2 cellular contexts compared by ENCODE assay signal in the genomic region with DNA sequence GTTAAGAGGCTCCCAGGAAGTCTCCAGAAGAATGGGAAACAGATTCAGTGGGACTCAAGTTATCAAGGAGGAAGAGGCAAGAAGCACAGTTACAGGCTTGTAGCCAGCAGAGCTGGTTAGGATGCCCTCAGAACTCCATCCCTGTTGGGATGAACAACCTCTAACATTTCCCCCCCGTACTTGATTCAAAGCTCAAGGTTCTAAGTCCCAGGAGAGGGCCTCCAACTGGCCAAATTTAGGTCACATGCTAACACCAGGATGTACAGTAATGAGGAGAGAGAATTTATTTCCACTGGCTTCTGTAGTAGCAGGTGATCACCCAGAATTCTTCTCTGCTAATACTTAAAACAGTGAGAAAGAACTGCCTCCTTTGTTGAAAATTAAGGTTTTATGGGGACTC.
TF ChIP-seq lines count a peak whose summit lies in the region.

No MANE protein-coding gene starts in this region.

TF ChIP-seq in GM23338, 12 proteins besides CTCF, POLR2A, EP300 and RAD21 (continued from another document):
- TF ChIP-seq ETS1 (IDR thresholded peaks at IDR 0.05) = no peak
- TF ChIP-seq JUNB (IDR thresholded peaks at IDR 0.05; ENCODE audit: unreplicated experiment) = no peak
- no peak for TF ChIP-seq STAT1 (IDR thresholded peaks at IDR 0.05; ENCODE audit: unreplicated experiment)
- no peak for TF ChIP-seq POLR2AphosphoS5 (IDR thresholded peaks at IDR 0.05; ENCODE audit: low read depth)
- TF ChIP-seq NANOG (IDR thresholded peaks at IDR 0.05; ENCODE audit: borderline replicate concordance) = no peak
- no peak for TF ChIP-seq REST (IDR thresholded peaks at IDR 0.05; ENCODE audit: unreplicated experiment)
- no peak for TF ChIP-seq EZH2 (IDR thresholded peaks at IDR 0.05; ENCODE audit: low read depth, unreplicated experiment)
- TF ChIP-seq ZNF462 (CRISPR knock-in tag; IDR thresholded peaks at IDR 0.05) = no peak
- TF ChIP-seq ZNF331 (CRISPR knock-in tag; IDR thresholded peaks at IDR 0.05; ENCODE audit: low read depth) = no peak
- no peak for TF ChIP-seq CREB1 (CRISPR knock-in tag; IDR thresholded peaks at IDR 0.05; ENCODE audit: low read depth)

TF ChIP-seq in K562, 482 proteins besides CTCF, POLR2A, EP300 and RAD21:
- TF ChIP-seq ZNF280B (CRISPR knock-in tag; IDR thresholded peaks at IDR 0.05) = no peak
- no peak for TF ChIP-seq MTA1 (IDR thresholded peaks at IDR 0.05; ENCODE audit: borderline replicate concordance)
- no peak for TF ChIP-seq VEZF1 (CRISPR knock-in tag; IDR thresholded peaks at IDR 0.05)
- TF ChIP-seq, protein P1, sequence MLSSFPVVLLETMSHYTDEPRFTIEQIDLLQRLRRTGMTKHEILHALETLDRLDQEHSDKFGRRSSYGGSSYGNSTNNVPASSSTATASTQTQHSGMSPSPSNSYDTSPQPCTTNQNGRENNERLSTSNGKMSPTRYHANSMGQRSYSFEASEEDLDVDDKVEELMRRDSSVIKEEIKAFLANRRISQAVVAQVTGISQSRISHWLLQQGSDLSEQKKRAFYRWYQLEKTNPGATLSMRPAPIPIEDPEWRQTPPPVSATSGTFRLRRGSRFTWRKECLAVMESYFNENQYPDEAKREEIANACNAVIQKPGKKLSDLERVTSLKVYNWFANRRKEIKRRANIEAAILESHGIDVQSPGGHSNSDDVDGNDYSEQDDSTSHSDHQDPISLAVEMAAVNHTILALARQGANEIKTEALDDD (IDR thresholded peaks at IDR 0.05) = no peak
- no peak for TF ChIP-seq ZNF263 (CRISPR knock-in tag; IDR thresholded peaks at IDR 0.05; ENCODE audit: borderline replicate concordance)
- TF ChIP-seq JUN (IDR thresholded peaks at IDR 0.05; ENCODE audit: borderline replicate concordance, low read depth, low read length) = no peak
- TF ChIP-seq JUN (CRISPR knock-in tag; IDR thresholded peaks at IDR 0.05; ENCODE audit: borderline replicate concordance) = no peak
- TF ChIP-seq ZNF696 (CRISPR knock-in tag; conservative IDR thresholded peaks at IDR 0.05) = no peak
- TF ChIP-seq, protein P2, sequence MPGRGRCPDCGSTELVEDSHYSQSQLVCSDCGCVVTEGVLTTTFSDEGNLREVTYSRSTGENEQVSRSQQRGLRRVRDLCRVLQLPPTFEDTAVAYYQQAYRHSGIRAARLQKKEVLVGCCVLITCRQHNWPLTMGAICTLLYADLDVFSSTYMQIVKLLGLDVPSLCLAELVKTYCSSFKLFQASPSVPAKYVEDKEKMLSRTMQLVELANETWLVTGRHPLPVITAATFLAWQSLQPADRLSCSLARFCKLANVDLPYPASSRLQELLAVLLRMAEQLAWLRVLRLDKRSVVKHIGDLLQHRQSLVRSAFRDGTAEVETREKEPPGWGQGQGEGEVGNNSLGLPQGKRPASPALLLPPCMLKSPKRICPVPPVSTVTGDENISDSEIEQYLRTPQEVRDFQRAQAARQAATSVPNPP (IDR thresholded peaks at IDR 0.05; ENCODE audit: borderline replicate concordance, insufficient read depth, insufficient read length) = no peak
- TF ChIP-seq FUS (optimal IDR thresholded peaks at IDR 0.05; ENCODE audit: low read depth, low read length) = no peak
- no peak for TF ChIP-seq ZNF384 (IDR thresholded peaks at IDR 0.05; ENCODE audit: low read depth, low read length)
- no peak for TF ChIP-seq TRIM25 (IDR thresholded peaks at IDR 0.05; ENCODE audit: borderline replicate concordance)
- TF ChIP-seq KDM1A (IDR thresholded peaks at IDR 0.05) = no peak
- no peak for TF ChIP-seq HOXB6 (CRISPR knock-in tag; IDR thresholded peaks at IDR 0.05; ENCODE audit: borderline replicate concordance)
- no peak for TF ChIP-seq TAF15 (IDR thresholded peaks at IDR 0.05; ENCODE audit: low read depth, low read length)
- TF ChIP-seq SUPT5H (IDR thresholded peaks at IDR 0.05) = no peak
